Comparison of ENCODE assay signal across 17 cellular contexts in genomic region chr15:29034151-29034550, GRCh38.
DNase-seq lines count a peak whose midpoint lies in the region; ATAC-seq and TF ChIP-seq lines count a peak whose summit lies in the region.
"Had no signal": no experiment of that assay in that cellular context is flagged by ENCODE, and none has a peak within 500 bp of the region (broad histone marks: within the 10 kb centered on the region; RNA-seq: fewer than 3 reads in every experiment).

No MANE protein-coding gene starts in this region.

- TF ChIP-seq POLR2A in IMR-90 (IDR thresholded peaks at IDR 0.05; ENCODE audit: low read depth, low read length): no peak

- H3K4ac ChIP-seq in IMR-90 (ENCODE audit: low read depth, low read length): no peak overlapping the region
- H3K4ac ChIP-seq in mesendoderm (ENCODE audit: low read depth, low read length): no peak overlapping the region

- H3K18ac ChIP-seq in IMR-90 (ENCODE audit: low read depth, low read length) (no peak overlapping the region), mesendoderm (ENCODE audit: low read length) (no peak overlapping the region)

- in situ Hi-C loops in IMR-90 (cut with MboI; ENCODE audit: low sequenced_read_pairs): no loop called here

- H4K91ac ChIP-seq in IMR-90 (ENCODE audit: insufficient read depth, low read depth, low read length): no peak overlapping the region

- CTCF ChIA-PET in IMR-90 (lab: Yijun Ruan, JAX): no interaction called here

- peaks cover 14% of the 10 kb centered on the region; the same call in 1 of the 2 replicates for H3K9me1 ChIP-seq in IMR-90 (ENCODE audit: insufficient read depth, low read length)

- TF ChIP-seq CTCF in IMR-90 (conservative IDR thresholded peaks at IDR 0.05; ENCODE audit: low read depth, low read length) (no peak), endodermal cell (conservative IDR thresholded peaks at IDR 0.05) (no peak)

- H3K27ac ChIP-seq in IMR-90 (ENCODE audit: insufficient read depth, low read length): no peak overlapping the region
- H3K27ac ChIP-seq in endodermal cell (ENCODE audit: low read depth, low read length): no peak overlapping the region
- H3K27ac ChIP-seq in mesendoderm (ENCODE audit: low read depth, low read length): no peak overlapping the region
- H3K27ac ChIP-seq: BLaER1 had no signal

- H2BK120ac ChIP-seq in IMR-90 (ENCODE audit: low read depth, low read length) (no peak overlapping the region), mesendoderm (ENCODE audit: low read depth, low read length) (no peak overlapping the region)

- H3K27me3 ChIP-seq in IMR-90 (ENCODE audit: control insufficient read depth, insufficient read depth, low read length) (no peaks in the 10 kb centered on the region), endodermal cell (ENCODE audit: control insufficient read depth, insufficient read depth, low read length, poor library complexity, severe bottlenecking) (no peaks in the 10 kb centered on the region), mesendoderm (ENCODE audit: insufficient read depth, low read length, poor library complexity) (no peaks in the 10 kb centered on the region)
- H3K27me3 ChIP-seq: BLaER1 had no signal

- H3K79me1 ChIP-seq in IMR-90 (ENCODE audit: low read depth in 1 of 2, low read length in 2 of 2) (peaks cover 10 to 20% of the 10 kb centered on the region in 2 experiments; a peak in 3 of 4 replicates), mesendoderm (ENCODE audit: low read length) (no peaks in the 10 kb centered on the region)

- intact Hi-C loops in IMR-90 (cut with micrococcal nuclease): no loop called here

- H3K9me3 Mint-ChIP-seq in endodermal cell: peaks cover 11% of the 10 kb centered on the region

- H3K4me3 Mint-ChIP-seq in endodermal cell: no peak overlapping the region

- no peaks in the 10 kb centered on the region for H3K27me3 Mint-ChIP-seq in endodermal cell (ENCODE audit: insufficient read depth)

- H3K9ac ChIP-seq in IMR-90 (ENCODE audit: low read depth, low read length) (no peak overlapping the region), endodermal cell (ENCODE audit: extremely low read depth, low read length, poor library complexity, severe bottlenecking) (no peak overlapping the region), mesendoderm (ENCODE audit: low read length) (no peak overlapping the region)
- H3K9ac ChIP-seq: BLaER1 had no signal

- H3K4me3 ChIP-seq in IMR-90 (ENCODE audit: insufficient read depth, low read depth, low read length) (no peak overlapping the region), endodermal cell (ENCODE audit: low read length) (no peak overlapping the region), mesendoderm (ENCODE audit: low read length) (no peak overlapping the region)
- H3K4me3 ChIP-seq: BLaER1 had no signal

- H2BK20ac ChIP-seq in IMR-90 (ENCODE audit: low read depth, low read length): no peak overlapping the region

- H2BK15ac ChIP-seq in IMR-90 (ENCODE audit: low read depth, low read length) (no peak overlapping the region), mesendoderm (replicated peaks; ENCODE audit: low read depth) (no peak overlapping the region)

- H2AFZ ChIP-seq in IMR-90 (replicated peaks; ENCODE audit: low read length, poor library complexity): no peak overlapping the region

- H2BK5ac ChIP-seq in IMR-90 (ENCODE audit: low read depth, low read length, poor library complexity, severe bottlenecking): no peak overlapping the region
- no peak overlapping the region for H2BK5ac ChIP-seq in mesendoderm (ENCODE audit: low read length)

- no peaks in the 10 kb centered on the region for H3K36me3 ChIP-seq in IMR-90 (ENCODE audit: control insufficient read depth, insufficient read depth, low read length)
- H3K36me3 ChIP-seq in endodermal cell (ENCODE audit: control insufficient read depth, insufficient read depth, low read length): no peaks in the 10 kb centered on the region
- no peaks in the 10 kb centered on the region for H3K36me3 ChIP-seq in mesendoderm (ENCODE audit: control insufficient read depth, insufficient read depth, low read length)

- H3K36me3 Mint-ChIP-seq in endodermal cell (ENCODE audit: low read depth): peaks cover 6% of the 10 kb centered on the region

- peaks cover 13% of the 10 kb centered on the region for H4K20me1 ChIP-seq in IMR-90 (ENCODE audit: insufficient read depth, low read length)

- H3K79me2 ChIP-seq in mesendoderm (ENCODE audit: control insufficient read depth, insufficient read depth, low read length): no peaks in the 10 kb centered on the region

- H3K23ac ChIP-seq in IMR-90 (ENCODE audit: low read depth, low read length): no peak overlapping the region
- H3K23ac ChIP-seq in mesendoderm (ENCODE audit: low read length): no peak overlapping the region

- no peak overlapping the region for H3K14ac ChIP-seq in IMR-90 (replicated peaks; ENCODE audit: low read depth, low read length)

- ATAC-seq in IMR-90 (ENCODE audit: low read depth): peak; percentile 88
- no peak for ATAC-seq in HG02852 (IDR thresholded peaks at IDR 0.05; ENCODE audit: unreplicated experiment)
- ATAC-seq in GM19455 (IDR thresholded peaks at IDR 0.05; ENCODE audit: unreplicated experiment): no peak
- no peak for ATAC-seq in GM18520 (IDR thresholded peaks at IDR 0.05; ENCODE audit: unreplicated experiment)
- ATAC-seq: HCT116, Panc1 had no signal

- BruUV-seq in IMR-90 (replicated peaks; lab: Mats Ljungman, UMichigan): no TSS peak

- no peak for TF ChIP-seq RAD21 in IMR-90 (IDR thresholded peaks at IDR 0.05; ENCODE audit: low read length)

- WGBS in IMR-90 (ENCODE audit: extremely low coverage in 2 of 2, insufficient read length in 1 of 2), 2 experiments: no CpG with 5 or more reads among the region's 3 CpGs
- WGBS in endodermal cell (ENCODE audit: insufficient coverage in 1 of 2, insufficient read length in 1 of 2), 2 experiments: 66% methylated on average over 3 of the region's 3 CpGs; no CpG with 5 or more reads in 1 of the 2 experiments
- no CpG with 5 or more reads among the region's 3 CpGs for WGBS in mesendoderm (ENCODE audit: extremely low coverage, insufficient coverage, low lambda C conversion rate)

- H4K5ac ChIP-seq in IMR-90 (ENCODE audit: low read depth, low read length) (no peak overlapping the region), mesendoderm (ENCODE audit: low read length) (no peak overlapping the region)

- peak; percentile 19 for DNase-seq in H4 (ENCODE audit: low spot score)
- peak; percentile 40 for DNase-seq in IMR-90
- peak; percentile 59 for DNase-seq in endodermal cell
- DNase-seq in mesendoderm: peak; percentile 47
- DNase-seq: DMS 273 treated with DMSO at 0.1 percent for 48 hours, KG1, NCI-H1092 treated with DMSO at 0.1 percent for 48 hours, NCI-H1694, NCI-H2107, NCI-H82, SHP77 treated with DMSO at 0.1 percent for 48 hours had no signal

- H4K8ac ChIP-seq in IMR-90 (ENCODE audit: low read depth in 2 of 2, low read length in 2 of 2) (no peak overlapping the region), mesendoderm (ENCODE audit: low read depth, low read length) (no peak overlapping the region)

- H3K27ac Mint-ChIP-seq in endodermal cell: no peak overlapping the region

- no peak overlapping the region for H2AK9ac ChIP-seq in IMR-90 (replicated peaks; ENCODE audit: low read depth, low read length, poor library complexity)

- no peaks in the 10 kb centered on the region; the same call in 1 of the 2 replicates for H3K9me3 ChIP-seq in IMR-90 (ENCODE audit: control insufficient read depth, insufficient read depth, low read length)
- no peaks in the 10 kb centered on the region for H3K9me3 ChIP-seq in endodermal cell (ENCODE audit: control insufficient read depth, low read length)

- H2AK5ac ChIP-seq in IMR-90 (ENCODE audit: low read depth, low read length) (no peak overlapping the region), mesendoderm (ENCODE audit: low read length) (no peak overlapping the region)

- H3K4me1 Mint-ChIP-seq in endodermal cell: no peaks in the 10 kb centered on the region

- H3K56ac ChIP-seq in IMR-90 (ENCODE audit: extremely low read depth, insufficient read depth, low read length) (no peak overlapping the region), mesendoderm (ENCODE audit: low read length) (no peak overlapping the region)

- H3K4me2 ChIP-seq in IMR-90 (ENCODE audit: low read depth, low read length) (no peak overlapping the region), mesendoderm (ENCODE audit: low read length) (no peak overlapping the region)
- H3K4me2 ChIP-seq: BLaER1 had no signal

- H3K4me1 ChIP-seq in IMR-90 (ENCODE audit: control insufficient read depth, insufficient read depth, low read length): peaks cover 2% of the 10 kb centered on the region; the same call in 1 of the 2 replicates
- no peaks in the 10 kb centered on the region for H3K4me1 ChIP-seq in endodermal cell (ENCODE audit: control insufficient read depth, insufficient read depth, low read length)
- H3K4me1 ChIP-seq in mesendoderm (ENCODE audit: control insufficient read depth, low read depth, low read length): no peaks in the 10 kb centered on the region

- dilution Hi-C loops in IMR-90 (cut with HindIII; ENCODE audit: low sequenced_read_pairs, unreplicated experiment): no loop called here

- POLR2A ChIA-PET in IMR-90 (lab: Charles Lee; ENCODE audit: unreplicated experiment): no interaction called here

TF ChIP-seq in IMR-90, 13 proteins besides CTCF, POLR2A, EP300 and RAD21 (continues in another document):
- TF ChIP-seq SMC3 (IDR thresholded peaks at IDR 0.05; ENCODE audit: low read depth, low read length): no peak
- no peak for TF ChIP-seq MXI1 (IDR thresholded peaks at IDR 0.05; ENCODE audit: borderline replicate concordance, low read depth, low read length)
- TF ChIP-seq NFE2L2 (IDR thresholded peaks at IDR 0.05; ENCODE audit: low read depth, low read length): no peak
- no peak for TF ChIP-seq FOS (IDR thresholded peaks at IDR 0.05; ENCODE audit: low read depth, low read length)
- TF ChIP-seq BHLHE40 (IDR thresholded peaks at IDR 0.05; ENCODE audit: low read depth, low read length): no peak
- TF ChIP-seq CHD1 (IDR thresholded peaks at IDR 0.05; ENCODE audit: low read depth, low read length): no peak
- TF ChIP-seq RCOR1 (IDR thresholded peaks at IDR 0.05; ENCODE audit: insufficient replicate concordance, low read length): no peak
- TF ChIP-seq USF2 (IDR thresholded peaks at IDR 0.05; ENCODE audit: low read depth, low read length): no peak
- TF ChIP-seq MAZ (IDR thresholded peaks at IDR 0.05; ENCODE audit: borderline replicate concordance, low read depth, low read length): no peak
